Comparison of ENCODE assay signal across 18 cellular contexts in the genomic region with DNA sequence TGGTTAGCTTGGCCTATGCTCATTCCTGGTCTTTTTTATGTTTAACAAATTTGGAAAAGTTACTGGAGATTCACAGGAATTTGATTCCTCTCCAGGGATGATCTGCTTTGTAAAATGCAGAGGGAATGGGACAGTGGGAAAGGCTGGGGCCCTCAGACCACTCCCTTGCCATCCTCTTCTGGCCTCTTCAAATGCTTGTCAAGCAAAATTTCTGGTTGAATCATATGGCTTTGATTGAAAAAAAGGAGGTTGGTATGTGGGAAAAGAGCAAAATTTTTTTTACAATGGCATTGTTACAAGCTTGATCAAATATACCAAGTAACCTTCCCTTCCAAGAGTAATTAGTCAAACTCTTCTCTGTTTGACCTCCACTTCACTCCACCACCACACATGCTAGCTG.
DNase-seq lines count a peak whose midpoint lies in the region; ATAC-seq and TF ChIP-seq lines count a peak whose summit lies in the region.
"Had no signal": no experiment of that assay in that cellular context is flagged by ENCODE, and none has a peak within 500 bp of the region (broad histone marks: within the 10 kb centered on the region; RNA-seq: fewer than 3 reads in every experiment).

No MANE protein-coding gene starts in this region.

- H4K20me1 ChIP-seq in DND-41 (ENCODE audit: insufficient read depth, low read length), result no peaks in the 10 kb centered on the region

- intact Hi-C loops in natural killer cell (cut with micrococcal nuclease) (loop anchor here (10.0 kb wide), 1 partner anchor 926 kb away; no protein-coding TSS in a partner anchor), left cardiac atrium (cut with DNase I) (no loop called here)

- TF ChIP-seq CTCF in AG10803 (conservative IDR thresholded peaks at IDR 0.05; ENCODE audit: low read length) (no peak), DND-41 (IDR thresholded peaks at IDR 0.05; ENCODE audit: borderline replicate concordance, extremely low read depth, low read length, poor library complexity, severe bottlenecking) (no peak), natural killer cell (IDR thresholded peaks at IDR 0.05) (no peak)

- H3K36me3 Mint-ChIP-seq in activated naive CD8-positive, alpha-beta T cell treated with anti-CD3 and anti-CD28 coated beads, Interleukin-2, amount 50 U/mL, for 24 hours (ENCODE audit: low read depth), result no peaks in the 10 kb centered on the region
- H3K36me3 Mint-ChIP-seq in natural killer cell, result no peaks in the 10 kb centered on the region

- H3K27me3 Mint-ChIP-seq in activated naive CD8-positive, alpha-beta T cell treated with anti-CD3 and anti-CD28 coated beads, Interleukin-2, amount 50 U/mL, for 24 hours, result peaks cover 8% of the 10 kb centered on the region
- no peaks in the 10 kb centered on the region for H3K27me3 Mint-ChIP-seq in natural killer cell (ENCODE audit: low read depth in 2 of 2)

- no peak overlapping the region for H2AFZ ChIP-seq in DND-41 (ENCODE audit: low read depth, low read length)
- H2AFZ ChIP-seq: GM23248 had no signal

- peaks cover 25% of the 10 kb centered on the region for H3K4me1 Mint-ChIP-seq in activated naive CD8-positive, alpha-beta T cell treated with anti-CD3 and anti-CD28 coated beads, Interleukin-2, amount 50 U/mL, for 24 hours
- peaks cover 13 to 19% of the 10 kb centered on the region in 2 donors for H3K4me1 Mint-ChIP-seq in natural killer cell

- no peaks in the 10 kb centered on the region for H3K36me3 ChIP-seq in DND-41 (ENCODE audit: insufficient read depth, low read length)

- no peaks in the 10 kb centered on the region for H3K27me3 ChIP-seq in DND-41 (ENCODE audit: insufficient read depth, low read length, poor library complexity)

- no peak overlapping the region for H3K9ac ChIP-seq in DND-41 (ENCODE audit: low read depth, low read length)
- H3K9ac ChIP-seq: GM23248 had no signal

- H3K4me1 ChIP-seq in DND-41 (ENCODE audit: insufficient read depth, low read length), result peaks cover 20% of the 10 kb centered on the region

- H3K79me2 ChIP-seq in DND-41 (ENCODE audit: insufficient read depth, low read length), result no peaks in the 10 kb centered on the region

- ATAC-seq in DND-41 (ENCODE audit: insufficient read depth, low read depth) (no peak), natural killer cell (no peak), left cardiac atrium (no peak), GM18511 (IDR thresholded peaks at IDR 0.05; ENCODE audit: unreplicated experiment) (no peak)
- ATAC-seq in activated naive CD8-positive, alpha-beta T cell treated with anti-CD3 and anti-CD28 coated beads, Interleukin-2, amount 50 U/mL, for 24 hours, result no peak
- no peak for ATAC-seq in activated CD4-positive, CD25-positive, alpha-beta regulatory T cell treated with anti-CD3 and anti-CD28 coated beads, Interleukin-2, amount 50 U/mL, for 24 hours

- H3K27ac ChIP-seq in DND-41 (ENCODE audit: low read length), result peak overlapping the region; percentile 71
- H3K27ac ChIP-seq: GM23248, SK-N-MC had no signal

- H3K4me2 ChIP-seq in DND-41 (ENCODE audit: insufficient read depth, low read length), result 0 out of 2 replicates have a peak overlapping the region, but pooled peaks have one; percentile 14

- DNase-seq in AG10803 (ENCODE audit: low read depth), result peak; percentile 73
- no peak for DNase-seq in DND-41
- DNase-seq in activated naive CD8-positive, alpha-beta T cell treated with anti-CD3 and anti-CD28 coated beads, Interleukin-2, amount 50 U/mL, for 24 hours, result no peak
- DNase-seq in natural killer cell, result no peak
- DNase-seq in left cardiac atrium, result no peak
- DNase-seq: C1 segment of cervical spinal cord; DMS79 treated with DMSO at 0.1 percent for 48 hours; GM23248; HCEC 1CT; NCI-H1105; NCI-H1694 treated with DMSO at 0.1 percent for 48 hours; NCI-H510A; NCI-H748 treated with DMSO at 0.1 percent for 48 hours; NK-92 treated with Interleukin-12 subunit alpha and Interleukin-12 subunit beta, amount 100 ng/mL, for 24 hours; Right ventricle myocardium superior had no signal

- H3K4me3 ChIP-seq in AG10803 (ENCODE audit: low read length) (no peak overlapping the region), DND-41 (ENCODE audit: low read depth in 1 of 2, low read length in 2 of 2) (no peak overlapping the region)
- H3K4me3 ChIP-seq: GM23248, SK-N-MC had no signal

- H3K4me3 Mint-ChIP-seq in activated naive CD8-positive, alpha-beta T cell treated with anti-CD3 and anti-CD28 coated beads, Interleukin-2, amount 50 U/mL, for 24 hours, result no peak overlapping the region
- no peak overlapping the region for H3K4me3 Mint-ChIP-seq in natural killer cell

- H3K9me3 Mint-ChIP-seq in activated naive CD8-positive, alpha-beta T cell treated with anti-CD3 and anti-CD28 coated beads, Interleukin-2, amount 50 U/mL, for 24 hours, result no peaks in the 10 kb centered on the region
- H3K9me3 Mint-ChIP-seq in natural killer cell, result no peaks in the 10 kb centered on the region

- H3K9me3 ChIP-seq in DND-41 (ENCODE audit: insufficient read depth, low read length, severe bottlenecking), result no peaks in the 10 kb centered on the region

- H3K27ac Mint-ChIP-seq in activated naive CD8-positive, alpha-beta T cell treated with anti-CD3 and anti-CD28 coated beads, Interleukin-2, amount 50 U/mL, for 24 hours, result peak overlapping the region; percentile 58
- H3K27ac Mint-ChIP-seq in natural killer cell, result peak overlapping the region; percentile 37 to 81
